1 cellular context compared by ENCODE assay signal in genomic region chr3:64023187-64023860, GRCh38.
A peak's percentile ranks its signal among the peaks of the same experiment; 100 is the strongest.
TF ChIP-seq lines count a peak whose summit lies in the region.

PSMD6 (minus strand) TSS chr3:64023494; CDS start chr3:64023419, 75 bp downstream.

TF ChIP-seq in HepG2, 621 proteins besides CTCF, POLR2A, EP300 and RAD21 (continued from another document and continues in another):
- no peak for TF ChIP-seq AKNA (CRISPR knock-in tag; IDR thresholded peaks at IDR 0.05; ENCODE audit: borderline replicate concordance)
- peak; percentile 44; the same call in 1 of the 2 replicates for TF ChIP-seq SP4 (CRISPR knock-in tag; IDR thresholded peaks at IDR 0.05)
- no peak for TF ChIP-seq NFIB (CRISPR knock-in tag; IDR thresholded peaks at IDR 0.05; ENCODE audit: borderline replicate concordance)
- peak; percentile 64; the same call in 1 of the 2 replicates for TF ChIP-seq ZNF232 (CRISPR knock-in tag; IDR thresholded peaks at IDR 0.05; ENCODE audit: borderline replicate concordance)
- no peak for TF ChIP-seq ZNF878 (CRISPR knock-in tag; IDR thresholded peaks at IDR 0.05)
- TF ChIP-seq ATF3 (CRISPR knock-in tag; IDR thresholded peaks at IDR 0.05) = no peak
- TF ChIP-seq CBX1 (IDR thresholded peaks at IDR 0.05; ENCODE audit: low read depth) = peak; percentile 94
- no peak for TF ChIP-seq ZNF777 (CRISPR knock-in tag; IDR thresholded peaks at IDR 0.05)
- peak; percentile 93 for TF ChIP-seq UBTF (CRISPR knock-in tag; IDR thresholded peaks at IDR 0.05)
- peak; percentile 89 for TF ChIP-seq GMEB1 (CRISPR knock-in tag; IDR thresholded peaks at IDR 0.05; ENCODE audit: borderline replicate concordance)
- TF ChIP-seq SAP130 (CRISPR knock-in tag; IDR thresholded peaks at IDR 0.05; ENCODE audit: low read depth) = peak; percentile 91
- TF ChIP-seq GATAD1 (CRISPR knock-in tag; IDR thresholded peaks at IDR 0.05) = peak; percentile 97
- no peak; the same call in 1 of the 2 replicates for TF ChIP-seq ZNF773 (CRISPR knock-in tag; IDR thresholded peaks at IDR 0.05; ENCODE audit: borderline replicate concordance)
- peak; percentile 65; the same call in 1 of the 2 replicates for TF ChIP-seq NAIF1 (CRISPR knock-in tag; IDR thresholded peaks at IDR 0.05; ENCODE audit: borderline replicate concordance)
- peak; percentile 71; the same call in 1 of the 2 replicates for TF ChIP-seq ZBTB38 (CRISPR knock-in tag; IDR thresholded peaks at IDR 0.05)
- peak; percentile 80; the same call in 1 of the 2 replicates for TF ChIP-seq ZNF550 (CRISPR knock-in tag; IDR thresholded peaks at IDR 0.05; ENCODE audit: borderline replicate concordance)
- TF ChIP-seq ZNF33B (CRISPR knock-in tag; IDR thresholded peaks at IDR 0.05) = 0 out of 2 replicates have a peak, but pooled peaks have one; percentile 30
- TF ChIP-seq ZBTB33 (CRISPR knock-in tag; IDR thresholded peaks at IDR 0.05) = peak; percentile 57; the same call in 1 of the 2 replicates
- peak; percentile 97 for TF ChIP-seq ZNF891 (CRISPR knock-in tag; IDR thresholded peaks at IDR 0.05)
- no peak for TF ChIP-seq ZNF281 (CRISPR knock-in tag; IDR thresholded peaks at IDR 0.05; ENCODE audit: borderline replicate concordance)
- peak; percentile 81 for TF ChIP-seq ETV5 (CRISPR knock-in tag; IDR thresholded peaks at IDR 0.05; ENCODE audit: borderline replicate concordance)
- TF ChIP-seq ZNF776 (CRISPR knock-in tag; IDR thresholded peaks at IDR 0.05) = peak; percentile 87
- peak; percentile 74 for TF ChIP-seq RBM39 (IDR thresholded peaks at IDR 0.05; ENCODE audit: low read depth, low read length, poor library complexity, severe bottlenecking)
- TF ChIP-seq BRCA1 (CRISPR knock-in tag; IDR thresholded peaks at IDR 0.05) = no peak; the same call in 1 of the 2 replicates
- no peak for TF ChIP-seq ZNF672 (CRISPR knock-in tag; IDR thresholded peaks at IDR 0.05)
- 0 out of 2 replicates have a peak, but pooled peaks have one; percentile 6 for TF ChIP-seq ZNF652 (CRISPR knock-in tag; IDR thresholded peaks at IDR 0.05; ENCODE audit: borderline replicate concordance, low read depth)
- peak; percentile 76 for TF ChIP-seq ZNF800 (CRISPR knock-in tag; IDR thresholded peaks at IDR 0.05)
- TF ChIP-seq ZNF101 (CRISPR knock-in tag; IDR thresholded peaks at IDR 0.05; ENCODE audit: borderline replicate concordance, low read depth) = no peak
- peak; percentile 34; the same call in 1 of the 2 replicates for TF ChIP-seq USF2 (IDR thresholded peaks at IDR 0.05; ENCODE audit: low read depth, low read length)
- TF ChIP-seq USF2 (CRISPR knock-in tag; IDR thresholded peaks at IDR 0.05; ENCODE audit: borderline replicate concordance) = peak; percentile 62
- TF ChIP-seq TERF1 (CRISPR knock-in tag; IDR thresholded peaks at IDR 0.05) = 0 out of 2 replicates have a peak, but pooled peaks have one; percentile 51
- peak; percentile 64 for TF ChIP-seq BRD4 (CRISPR knock-in tag; IDR thresholded peaks at IDR 0.05)
- TF ChIP-seq ZNF883 (CRISPR knock-in tag; IDR thresholded peaks at IDR 0.05; ENCODE audit: not compliant biosample characterization) = peak; percentile 65
- TF ChIP-seq HNF1B (CRISPR knock-in tag; IDR thresholded peaks at IDR 0.05) = peak; percentile 81
- 0 out of 2 replicates have a peak, but pooled peaks have one; percentile 45 for TF ChIP-seq NFKBIZ (CRISPR knock-in tag; IDR thresholded peaks at IDR 0.05)
- TF ChIP-seq NR2C2 (CRISPR knock-in tag; IDR thresholded peaks at IDR 0.05; ENCODE audit: borderline replicate concordance) = peak; percentile 65
